ENCODE assay signal across 29 cellular contexts in the genomic region with DNA sequence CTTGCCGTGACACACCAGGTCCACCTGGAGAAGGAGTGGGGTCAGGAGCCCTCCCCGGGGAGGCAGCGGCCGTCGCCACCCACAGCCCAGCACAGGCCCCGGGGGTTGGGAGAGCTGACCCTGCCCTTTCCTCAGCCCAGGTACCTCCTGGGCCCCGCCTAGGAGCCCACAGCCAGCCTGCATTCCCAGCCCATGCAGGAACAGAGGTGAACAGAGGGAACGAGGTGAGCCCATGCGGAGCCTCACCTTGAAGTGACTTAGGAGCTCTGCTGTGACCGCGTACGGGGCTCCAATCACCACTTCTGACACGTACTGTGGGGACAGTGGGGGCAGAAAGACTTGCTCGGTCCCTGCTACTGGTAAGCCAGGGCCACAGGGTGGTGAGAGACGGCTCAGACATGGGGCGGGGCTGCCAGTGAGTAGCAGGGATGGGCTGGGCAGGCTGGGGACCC.
"Had no signal": no experiment of that assay in that cellular context is flagged by ENCODE, and none has a peak within 500 bp of the region (broad histone marks: within the 10 kb centered on the region; RNA-seq: fewer than 3 reads in every experiment).

No MANE protein-coding gene starts in this region.

- DNase-seq: activated B cell treated with CpG ODN at 0.5 μM for 24 hours; activated CD4-positive, alpha-beta T cell treated with anti-CD3 and anti-CD28 coated beads for 48 hours; activated CD4-positive, alpha-beta T cell treated with anti-CD3 and anti-CD28 coated beads, Interleukin-2, amount 50 U/mL, for 1 hour; activated CD4-positive, alpha-beta T cell treated with anti-CD3 and anti-CD28 coated beads, Interleukin-2, amount 50 U/mL, for 48 hours; activated CD8-positive, alpha-beta memory T cell treated with anti-CD3 and anti-CD28 coated beads for 24 hours; activated CD8-positive, alpha-beta T cell treated with anti-CD3 and anti-CD28 coated beads for 36 hours; activated gamma-delta T cell; activated naive CD4-positive, alpha-beta T cell; activated naive CD4-positive, alpha-beta T cell treated with anti-CD3 and anti-CD28 coated beads, Interleukin-2, amount 10 ng/mL, durations not matched to agents 7 days and 5 days; activated naive CD8-positive, alpha-beta T cell treated with anti-CD3 and anti-CD28 coated beads, Interleukin-2, amount 10 ng/mL, durations not matched to agents 7 days and 5 days; activated T-cell treated with anti-CD3 and anti-CD28 coated beads, Interleukin-2, amount 50 U/mL, for 1 hour; activated T-cell treated with anti-CD3 and anti-CD28 coated beads, Interleukin-2, amount 50 U/mL, for 72 hours; central memory CD4-positive, alpha-beta T cell; cerebellar nuclear complex; colonic mucosa; dorsolateral prefrontal cortex; effector memory CD4-positive, alpha-beta T cell; endodermal cell; foreskin fibroblast; head of caudate nucleus; T1000; WERI-Rb-1 had no signal

- FAIRE-seq: frontal cortex had no signal

- H3K4me1 ChIP-seq: colonic mucosa had no signal

- H3K4me3 ChIP-seq: ascending aorta, breast epithelium, cardiac muscle cell, colonic mucosa, dorsolateral prefrontal cortex had no signal

- H3K36me3 ChIP-seq: breast epithelium, colonic mucosa had no signal

- H3K27me3 ChIP-seq: ascending aorta, breast epithelium, dorsolateral prefrontal cortex had no signal

- H3K9me3 ChIP-seq: ascending aorta, breast epithelium, colonic mucosa had no signal

- H3K27ac ChIP-seq: ascending aorta, breast epithelium, cardiac muscle cell, colonic mucosa, dorsolateral prefrontal cortex, WERI-Rb-1 had no signal

- ATAC-seq: activated CD4-positive, CD25-positive, alpha-beta regulatory T cell treated with anti-CD3 and anti-CD28 coated beads, Interleukin-2, amount 50 U/mL, for 24 hours; activated CD8-positive, alpha-beta T cell treated with anti-CD3 and anti-CD28 coated beads for 36 hours; activated naive CD4-positive, alpha-beta T cell treated with anti-CD3 and anti-CD28 coated beads, Interleukin-2, amount 50 U/mL, for 72 hours; activated T-cell treated with anti-CD3 and anti-CD28 coated beads, Interleukin-2, amount 50 U/mL, for 72 hours; esophagus mucosa had no signal
